In the genomic region with DNA sequence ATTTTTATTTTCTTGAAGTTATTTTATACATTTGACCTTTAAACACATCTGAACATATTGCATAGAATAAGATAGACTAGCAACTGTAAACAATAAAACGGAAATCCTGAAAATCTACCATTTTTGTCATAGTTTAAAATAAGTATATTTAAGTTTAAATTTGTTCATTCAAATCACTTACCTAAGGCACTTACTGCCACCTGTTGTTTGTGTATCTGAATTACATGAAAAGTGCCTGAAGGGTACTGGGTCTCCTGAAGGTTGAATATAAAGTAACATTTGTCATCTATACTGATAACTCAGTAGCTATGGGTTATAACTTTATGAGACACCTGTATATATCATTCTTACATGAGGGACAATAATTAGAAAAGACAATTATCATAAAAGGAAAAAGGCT, we compare ENCODE assay signal across 11 cellular contexts. TPM values are rescaled to one million over a fixed set of nuclear protein-coding genes. Genes with fewer than 3 reads are reported as not detected.
DNase-seq lines count a peak whose midpoint lies in the region; ATAC-seq and TF ChIP-seq lines count a peak whose summit lies in the region.
"Had no signal": no experiment of that assay in that cellular context is flagged by ENCODE, and none has a peak within 500 bp of the region (broad histone marks: within the 10 kb centered on the region; RNA-seq: fewer than 3 reads in every experiment).

No MANE protein-coding gene starts in this region.

- no peak overlapping the region for H4K8ac ChIP-seq in mesenchymal stem cell (ENCODE audit: low read length)

- no peak overlapping the region for H3K27ac Mint-ChIP-seq in natural killer cell treated with Interleukin-12 subunit alpha and Interleukin-12 subunit beta and Interleukin-15 and Interleukin-18, amount 100 ng/mL, for 72 hours
- H3K27ac Mint-ChIP-seq: stimulated activated naive CD8-positive, alpha-beta T cell treated with anti-CD3 and anti-CD28 coated beads, Interleukin-15, amount 100 ng/mL, for 72 hours had no signal

- H3K9ac ChIP-seq in mesenchymal stem cell (ENCODE audit: low read length): no peak overlapping the region

- H3K27me3 ChIP-seq in adrenal gland (peaks cover 10% of the 10 kb centered on the region), mesenchymal stem cell (ENCODE audit: control insufficient read depth in 1 of 2, insufficient read depth in 1 of 2, low read length in 2 of 2) (peaks cover 0 to 44% of the 10 kb centered on the region in 2 experiments), upper lobe of left lung (no peaks in the 10 kb centered on the region)

- no peaks in the 10 kb centered on the region for H3K4me1 Mint-ChIP-seq in natural killer cell treated with Interleukin-12 subunit alpha and Interleukin-12 subunit beta and Interleukin-15 and Interleukin-18, amount 100 ng/mL, for 72 hours (ENCODE audit: low read depth in 2 of 2)
- H3K4me1 Mint-ChIP-seq: stimulated activated naive CD8-positive, alpha-beta T cell treated with anti-CD3 and anti-CD28 coated beads, Interleukin-15, amount 100 ng/mL, for 72 hours had no signal

- no peak overlapping the region for H2BK12ac ChIP-seq in mesenchymal stem cell (ENCODE audit: low read length in 2 of 2)

- H2AK5ac ChIP-seq in mesenchymal stem cell (ENCODE audit: low read length, severe bottlenecking): no peak overlapping the region

- no peak overlapping the region for H2BK120ac ChIP-seq in mesenchymal stem cell (ENCODE audit: low read depth, low read length)

- no peaks in the 10 kb centered on the region for H3K36me3 ChIP-seq in adrenal gland (replicated peaks in 1 of 2)
- H3K36me3 ChIP-seq in mesenchymal stem cell (ENCODE audit: control insufficient read depth in 1 of 2, insufficient read depth in 2 of 2, low read depth in 1 of 2, low read length in 2 of 2): no peaks in the 10 kb centered on the region
- no peaks in the 10 kb centered on the region for H3K36me3 ChIP-seq in upper lobe of left lung

- H2BK15ac ChIP-seq in mesenchymal stem cell (ENCODE audit: low read depth, poor library complexity, severe bottlenecking): no peak overlapping the region

- no peaks in the 10 kb centered on the region for H3K9me3 ChIP-seq in adrenal gland (replicated peaks in 1 of 3)
- no peaks in the 10 kb centered on the region for H3K9me3 ChIP-seq in mesenchymal stem cell (ENCODE audit: control insufficient read depth, low read length)
- H3K9me3 ChIP-seq in upper lobe of left lung: no peaks in the 10 kb centered on the region

- TF ChIP-seq CTCF in adrenal gland (IDR thresholded peaks at IDR 0.05): peak in 4 of 6 experiments; percentile 17 to 42 (median 22)
- TF ChIP-seq CTCF in upper lobe of left lung (IDR thresholded peaks at IDR 0.05): peak in 1 of 6 experiments; percentile 19

- H3K23ac ChIP-seq in mesenchymal stem cell (ENCODE audit: low read length in 2 of 2): no peak overlapping the region

- H2BK5ac ChIP-seq in mesenchymal stem cell (ENCODE audit: low read depth, low read length, poor library complexity, severe bottlenecking): no peak overlapping the region

- H3K4me3 ChIP-seq in adrenal gland (no peak overlapping the region), mesenchymal stem cell (ENCODE audit: insufficient read depth in 1 of 2, low read depth in 1 of 2, low read length in 2 of 2) (no peak overlapping the region), upper lobe of left lung (no peak overlapping the region)

- intact Hi-C loops in adrenal gland (cut with DNase I): no loop called here

- H3K27ac ChIP-seq in adrenal gland (no peak overlapping the region), mesenchymal stem cell (ENCODE audit: low read length, poor library complexity, severe bottlenecking) (no peak overlapping the region), upper lobe of left lung (no peak overlapping the region)

- H3K4ac ChIP-seq in mesenchymal stem cell (ENCODE audit: low read depth in 1 of 2, low read length in 2 of 2): no peak overlapping the region

- no peak for ATAC-seq in upper lobe of left lung (ENCODE audit: low FRiP score in 2 of 2)
- no peak for ATAC-seq in natural killer cell treated with Interleukin-12 subunit alpha and Interleukin-12 subunit beta and Interleukin-15 and Interleukin-18, amount 100 ng/mL, for 72 hours
- ATAC-seq: left colon; stimulated activated naive CD8-positive, alpha-beta T cell treated with anti-CD3 and anti-CD28 coated beads, Interleukin-15, amount 100 ng/mL, for 72 hours had no signal

- H3K27me3 Mint-ChIP-seq in natural killer cell treated with Interleukin-12 subunit alpha and Interleukin-12 subunit beta and Interleukin-15 and Interleukin-18, amount 100 ng/mL, for 72 hours: peaks cover 0 to 11% of the 10 kb centered on the region in 2 donors
- H3K27me3 Mint-ChIP-seq: stimulated activated naive CD8-positive, alpha-beta T cell treated with anti-CD3 and anti-CD28 coated beads, Interleukin-15, amount 100 ng/mL, for 72 hours had no signal

- H3K18ac ChIP-seq in mesenchymal stem cell (ENCODE audit: low read depth in 1 of 2, low read length in 2 of 2): no peak overlapping the region

- H3K14ac ChIP-seq in mesenchymal stem cell (ENCODE audit: low read length in 2 of 2): no peak overlapping the region

- H3K79me1 ChIP-seq in mesenchymal stem cell (replicated peaks; ENCODE audit: low read length, poor library complexity, severe bottlenecking): no peaks in the 10 kb centered on the region

- 33 to 48% (median 41%) methylated on average over 1 of the region's 1 CpG for WGBS in adrenal gland, 4 donors
- WGBS in mesenchymal stem cell: no CpG with 5 or more reads among the region's 1 CpG
- WGBS in upper lobe of left lung, 2 donors: 13 to 25% methylated on average over 1 of the region's 1 CpG

- no peaks in the 10 kb centered on the region for H3K9me3 Mint-ChIP-seq in natural killer cell treated with Interleukin-12 subunit alpha and Interleukin-12 subunit beta and Interleukin-15 and Interleukin-18, amount 100 ng/mL, for 72 hours
- H3K9me3 Mint-ChIP-seq: stimulated activated naive CD8-positive, alpha-beta T cell treated with anti-CD3 and anti-CD28 coated beads, Interleukin-15, amount 100 ng/mL, for 72 hours had no signal

- H3K36me3 Mint-ChIP-seq in natural killer cell treated with Interleukin-12 subunit alpha and Interleukin-12 subunit beta and Interleukin-15 and Interleukin-18, amount 100 ng/mL, for 72 hours: no peaks in the 10 kb centered on the region

- H3K4me1 ChIP-seq in adrenal gland (replicated peaks in 1 of 2): no peaks in the 10 kb centered on the region
- no peaks in the 10 kb centered on the region for H3K4me1 ChIP-seq in mesenchymal stem cell (ENCODE audit: control insufficient read depth, insufficient read depth, low read depth, low read length)
- H3K4me1 ChIP-seq in upper lobe of left lung: no peaks in the 10 kb centered on the region

- DNase-seq in ELR (ENCODE audit: low read depth) (peak; percentile 1), KG1 (lab: John Stamatoyannopoulos, UW) (peak; percentile 2), adrenal gland (no peak), mesenchymal stem cell (peak; percentile 32), upper lobe of left lung (no peak), foreskin melanocyte (no peak)
- DNase-seq in stimulated activated CD4-positive, alpha-beta T cell treated with anti-CD3 and anti-CD28 coated beads, Interleukin-4, amount 100 ng/mL, for 1 hour: no peak
- no peak for DNase-seq in natural killer cell treated with Interleukin-12 subunit alpha and Interleukin-12 subunit beta and Interleukin-15 and Interleukin-18, amount 100 ng/mL, for 72 hours (ENCODE audit: low spot score)
- DNase-seq: effector CD8-positive, alpha-beta T cell; left colon; stimulated activated naive CD8-positive, alpha-beta T cell treated with anti-CD3 and anti-CD28 coated beads, Interleukin-15, amount 100 ng/mL, for 72 hours had no signal

- H3K4me3 Mint-ChIP-seq in natural killer cell treated with Interleukin-12 subunit alpha and Interleukin-12 subunit beta and Interleukin-15 and Interleukin-18, amount 100 ng/mL, for 72 hours: no peak overlapping the region
- H3K4me3 Mint-ChIP-seq: stimulated activated naive CD8-positive, alpha-beta T cell treated with anti-CD3 and anti-CD28 coated beads, Interleukin-15, amount 100 ng/mL, for 72 hours had no signal

- no peak for TF ChIP-seq POLR2A in adrenal gland (IDR thresholded peaks at IDR 0.05)
- TF ChIP-seq POLR2A in upper lobe of left lung (IDR thresholded peaks at IDR 0.05): no peak

- H3K4me2 ChIP-seq in mesenchymal stem cell (ENCODE audit: low read length, poor library complexity, severe bottlenecking): no peak overlapping the region

- no peak overlapping the region for H4K91ac ChIP-seq in mesenchymal stem cell (ENCODE audit: low read length)

- no peak for TF ChIP-seq EP300 in upper lobe of left lung (IDR thresholded peaks at IDR 0.05)

- H2AFZ ChIP-seq in mesenchymal stem cell (ENCODE audit: low read depth, low read length): no peak overlapping the region

RNA-seq across cellular contexts. Expression of a gene that starts 38.6 kb away (rescaled TPM):
- total RNA-seq in adrenal gland (under 1 TPM in 3 of 8 donors, not detected in 5; 0.10 to 0.56 (median 0.28) TPM), upper lobe of left lung (not detected)
- polyA plus RNA-seq in adrenal gland: under 1 TPM in 1 of 3 donors, not detected in 2; 0.20 TPM
- 0.07 TPM for polyA plus RNA-seq in mesenchymal stem cell (2013, experiment 1 of 2)
- 0.08 TPM for polyA plus RNA-seq in mesenchymal stem cell (2013, experiment 2 of 2)
- not detected for total RNA-seq in natural killer cell treated with Interleukin-12 subunit alpha and Interleukin-12 subunit beta and Interleukin-15 and Interleukin-18, amount 100 ng/mL, for 72 hours
- total RNA-seq: left colon had no signal

RNA-seq across cellular contexts. Expression of a gene that starts 38.8 kb away (rescaled TPM):
- not detected for total RNA-seq in adrenal gland
- not detected for polyA plus RNA-seq in adrenal gland
- polyA plus RNA-seq in mesenchymal stem cell (2013, experiment 1 of 2): 0.01 TPM
- 0.03 TPM for polyA plus RNA-seq in mesenchymal stem cell (2013, experiment 2 of 2)
- total RNA-seq in upper lobe of left lung: not detected
- total RNA-seq in natural killer cell treated with Interleukin-12 subunit alpha and Interleukin-12 subunit beta and Interleukin-15 and Interleukin-18, amount 100 ng/mL, for 72 hours: not detected
- total RNA-seq: left colon had no signal

Comparison
In these comparisons a context has a peak if more than half of its experiments do, and no peak if none do; other contexts are left out.
1. DNase-seq: peak in ELR (single experiment), KG1 (single experiment) and mesenchymal stem cell (single experiment); none in adrenal gland (0 of 7), stimulated activated CD4-positive, alpha-beta T cell treated with anti-CD3 and anti-CD28 coated beads, Interleukin-4, amount 100 ng/mL, for 1 hour (single experiment), upper lobe of left lung (0 of 2), foreskin melanocyte (single experiment) and natural killer cell treated with Interleukin-12 subunit alpha and Interleukin-12 subunit beta and Interleukin-15 and Interleukin-18, amount 100 ng/mL, for 72 hours (single experiment).